Comparison of ENCODE assay signal across 1 cellular context in genomic region chr9:16996901-16997491, GRCh38.
TF ChIP-seq lines count a peak whose summit lies in the region.

No MANE protein-coding gene starts in this region.

TF ChIP-seq in H1, 55 proteins besides CTCF, POLR2A, EP300 and RAD21 (continued from another document):
- TF ChIP-seq, protein P1, sequence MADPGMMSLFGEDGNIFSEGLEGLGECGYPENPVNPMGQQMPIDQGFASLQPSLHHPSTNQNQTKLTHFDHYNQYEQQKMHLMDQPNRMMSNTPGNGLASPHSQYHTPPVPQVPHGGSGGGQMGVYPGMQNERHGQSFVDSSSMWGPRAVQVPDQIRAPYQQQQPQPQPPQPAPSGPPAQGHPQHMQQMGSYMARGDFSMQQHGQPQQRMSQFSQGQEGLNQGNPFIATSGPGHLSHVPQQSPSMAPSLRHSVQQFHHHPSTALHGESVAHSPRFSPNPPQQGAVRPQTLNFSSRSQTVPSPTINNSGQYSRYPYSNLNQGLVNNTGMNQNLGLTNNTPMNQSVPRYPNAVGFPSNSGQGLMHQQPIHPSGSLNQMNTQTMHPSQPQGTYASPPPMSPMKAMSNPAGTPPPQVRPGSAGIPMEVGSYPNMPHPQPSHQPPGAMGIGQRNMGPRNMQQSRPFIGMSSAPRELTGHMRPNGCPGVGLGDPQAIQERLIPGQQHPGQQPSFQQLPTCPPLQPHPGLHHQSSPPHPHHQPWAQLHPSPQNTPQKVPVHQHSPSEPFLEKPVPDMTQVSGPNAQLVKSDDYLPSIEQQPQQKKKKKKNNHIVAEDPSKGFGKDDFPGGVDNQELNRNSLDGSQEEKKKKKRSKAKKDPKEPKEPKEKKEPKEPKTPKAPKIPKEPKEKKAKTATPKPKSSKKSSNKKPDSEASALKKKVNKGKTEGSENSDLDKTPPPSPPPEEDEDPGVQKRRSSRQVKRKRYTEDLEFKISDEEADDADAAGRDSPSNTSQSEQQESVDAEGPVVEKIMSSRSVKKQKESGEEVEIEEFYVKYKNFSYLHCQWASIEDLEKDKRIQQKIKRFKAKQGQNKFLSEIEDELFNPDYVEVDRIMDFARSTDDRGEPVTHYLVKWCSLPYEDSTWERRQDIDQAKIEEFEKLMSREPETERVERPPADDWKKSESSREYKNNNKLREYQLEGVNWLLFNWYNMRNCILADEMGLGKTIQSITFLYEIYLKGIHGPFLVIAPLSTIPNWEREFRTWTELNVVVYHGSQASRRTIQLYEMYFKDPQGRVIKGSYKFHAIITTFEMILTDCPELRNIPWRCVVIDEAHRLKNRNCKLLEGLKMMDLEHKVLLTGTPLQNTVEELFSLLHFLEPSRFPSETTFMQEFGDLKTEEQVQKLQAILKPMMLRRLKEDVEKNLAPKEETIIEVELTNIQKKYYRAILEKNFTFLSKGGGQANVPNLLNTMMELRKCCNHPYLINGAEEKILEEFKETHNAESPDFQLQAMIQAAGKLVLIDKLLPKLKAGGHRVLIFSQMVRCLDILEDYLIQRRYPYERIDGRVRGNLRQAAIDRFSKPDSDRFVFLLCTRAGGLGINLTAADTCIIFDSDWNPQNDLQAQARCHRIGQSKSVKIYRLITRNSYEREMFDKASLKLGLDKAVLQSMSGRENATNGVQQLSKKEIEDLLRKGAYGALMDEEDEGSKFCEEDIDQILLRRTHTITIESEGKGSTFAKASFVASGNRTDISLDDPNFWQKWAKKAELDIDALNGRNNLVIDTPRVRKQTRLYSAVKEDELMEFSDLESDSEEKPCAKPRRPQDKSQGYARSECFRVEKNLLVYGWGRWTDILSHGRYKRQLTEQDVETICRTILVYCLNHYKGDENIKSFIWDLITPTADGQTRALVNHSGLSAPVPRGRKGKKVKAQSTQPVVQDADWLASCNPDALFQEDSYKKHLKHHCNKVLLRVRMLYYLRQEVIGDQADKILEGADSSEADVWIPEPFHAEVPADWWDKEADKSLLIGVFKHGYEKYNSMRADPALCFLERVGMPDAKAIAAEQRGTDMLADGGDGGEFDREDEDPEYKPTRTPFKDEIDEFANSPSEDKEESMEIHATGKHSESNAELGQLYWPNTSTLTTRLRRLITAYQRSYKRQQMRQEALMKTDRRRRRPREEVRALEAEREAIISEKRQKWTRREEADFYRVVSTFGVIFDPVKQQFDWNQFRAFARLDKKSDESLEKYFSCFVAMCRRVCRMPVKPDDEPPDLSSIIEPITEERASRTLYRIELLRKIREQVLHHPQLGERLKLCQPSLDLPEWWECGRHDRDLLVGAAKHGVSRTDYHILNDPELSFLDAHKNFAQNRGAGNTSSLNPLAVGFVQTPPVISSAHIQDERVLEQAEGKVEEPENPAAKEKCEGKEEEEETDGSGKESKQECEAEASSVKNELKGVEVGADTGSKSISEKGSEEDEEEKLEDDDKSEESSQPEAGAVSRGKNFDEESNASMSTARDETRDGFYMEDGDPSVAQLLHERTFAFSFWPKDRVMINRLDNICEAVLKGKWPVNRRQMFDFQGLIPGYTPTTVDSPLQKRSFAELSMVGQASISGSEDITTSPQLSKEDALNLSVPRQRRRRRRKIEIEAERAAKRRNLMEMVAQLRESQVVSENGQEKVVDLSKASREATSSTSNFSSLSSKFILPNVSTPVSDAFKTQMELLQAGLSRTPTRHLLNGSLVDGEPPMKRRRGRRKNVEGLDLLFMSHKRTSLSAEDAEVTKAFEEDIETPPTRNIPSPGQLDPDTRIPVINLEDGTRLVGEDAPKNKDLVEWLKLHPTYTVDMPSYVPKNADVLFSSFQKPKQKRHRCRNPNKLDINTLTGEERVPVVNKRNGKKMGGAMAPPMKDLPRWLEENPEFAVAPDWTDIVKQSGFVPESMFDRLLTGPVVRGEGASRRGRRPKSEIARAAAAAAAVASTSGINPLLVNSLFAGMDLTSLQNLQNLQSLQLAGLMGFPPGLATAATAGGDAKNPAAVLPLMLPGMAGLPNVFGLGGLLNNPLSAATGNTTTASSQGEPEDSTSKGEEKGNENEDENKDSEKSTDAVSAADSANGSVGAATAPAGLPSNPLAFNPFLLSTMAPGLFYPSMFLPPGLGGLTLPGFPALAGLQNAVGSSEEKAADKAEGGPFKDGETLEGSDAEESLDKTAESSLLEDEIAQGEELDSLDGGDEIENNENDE (IDR thresholded peaks at IDR 0.05; ENCODE audit: insufficient replicate concordance, low read length) = no peak
- TF ChIP-seq JUN (IDR thresholded peaks at IDR 0.05; ENCODE audit: low read depth, low read length) = no peak
- TF ChIP-seq EZH2 (IDR thresholded peaks at IDR 0.05; ENCODE audit: low read depth, low read length, severe bottlenecking) = no peak
- TF ChIP-seq CBX5 (IDR thresholded peaks at IDR 0.05; ENCODE audit: low read depth, low read length) = no peak
- TF ChIP-seq MAX (IDR thresholded peaks at IDR 0.05) = no peak
- no peak for TF ChIP-seq SIN3A (conservative IDR thresholded peaks at IDR 0.05 in 1 of 2, IDR thresholded peaks at IDR 0.05 in 1 of 2; ENCODE audit: low read depth in 1 of 2, low read length in 2 of 2)
- peak; percentile 64; the same call in 1 of the 2 replicates for TF ChIP-seq KDM5A (IDR thresholded peaks at IDR 0.05; ENCODE audit: low read length)
- no peak for TF ChIP-seq CBX8 (IDR thresholded peaks at IDR 0.05; ENCODE audit: borderline replicate concordance, low read depth, low read length)
- TF ChIP-seq RNF2 (IDR thresholded peaks at IDR 0.05; ENCODE audit: borderline replicate concordance, low read depth, low read length, missing control alignments, poor library complexity, severe bottlenecking) = no peak
- no peak for TF ChIP-seq SP2 (IDR thresholded peaks at IDR 0.05; ENCODE audit: low read length)
- TF ChIP-seq E2F6 (IDR thresholded peaks at IDR 0.05) = no peak
- TF ChIP-seq CEBPB (IDR thresholded peaks at IDR 0.05; ENCODE audit: low read depth, low read length) = peak; percentile 25; the same call in 1 of the 2 replicates
- no peak for TF ChIP-seq SP1 (IDR thresholded peaks at IDR 0.05; ENCODE audit: low read depth, low read length)
